ENCODE assay signal across 27 cellular contexts in genomic region chr10:67140641-67141040, GRCh38.
"Had no signal": no experiment of that assay in that cellular context is flagged by ENCODE, and none has a peak within 500 bp of the region (broad histone marks: within the 10 kb centered on the region; RNA-seq: fewer than 3 reads in every experiment).

No MANE protein-coding gene starts in this region.

- H3K36me3 ChIP-seq: ascending aorta, Peyer's patch, SJSA1 had no signal

- H3K4me3 ChIP-seq: ascending aorta, body of pancreas, Peyer's patch, SJSA1 had no signal

- H3K27ac Mint-ChIP-seq: activated CD4-positive, alpha-beta T cell treated with anti-CD3 and anti-CD28 coated beads, Interleukin-2, amount 10 ng/mL, durations not matched to agents 24 days and 14 days; activated CD8-positive, alpha-beta memory T cell treated with anti-CD3 and anti-CD28 coated beads, Interleukin-2, amount 10 ng/mL, durations not matched to agents 7 days and 5 days; activated naive CD4-positive, alpha-beta T cell treated with anti-CD3 and anti-CD28 coated beads, Interleukin-2, amount 50 U/mL, for 24 hours; activated T-cell treated with anti-CD3 and anti-CD28 coated beads, Interleukin-2, amount 50 U/mL, for 24 hours; activated T-helper 1 cell treated with anti-CD3 and anti-CD28 coated beads, Interleukin-12 subunit alpha, Interleukin-12 subunit beta, Interleukin-2, Interleukin-4 antibody, amounts not matched to agents 30 ng/mL and 10 ng/mL and 1 ng/mL, durations not matched to agents 14 hours and 24 hours and 36 hours; T-helper 1 cell treated with Interleukin-12 subunit alpha and Interleukin-12 subunit beta and Interleukin-4 antibody, amounts not matched to agents 30 μg/mL and 1 μg/mL, for 36 hours had no signal

- DNase-seq: activated CD4-positive, alpha-beta T cell treated with anti-CD3 and anti-CD28 coated beads for 1 hour; activated CD4-positive, alpha-beta T cell treated with anti-CD3 and anti-CD28 coated beads, Interleukin-2, amount 10 ng/mL, durations not matched to agents 24 days and 14 days; activated CD4-positive, alpha-beta T cell treated with anti-CD3 and anti-CD28 coated beads, Interleukin-2, amount 50 U/mL, for 48 hours; activated CD8-positive, alpha-beta memory T cell treated with anti-CD3 and anti-CD28 coated beads, Interleukin-2, amount 10 ng/mL, durations not matched to agents 7 days and 5 days; activated effector memory CD4-positive, alpha-beta T cell treated with Interleukin-2 at 50 U/mL for 16 hours; activated naive CD4-positive, alpha-beta T cell; activated T-cell treated with anti-CD3 and anti-CD28 coated beads, Interleukin-2, amount 50 U/mL, for 24 hours; amniotic stem cell; body of pancreas; central memory CD4-positive, alpha-beta T cell; NCI-H1092; NCI-H1417; NCI-H2029; NCI-H2107; NCI-H446; NCI-H526; NCI-H82; OCI-M1; Peyer's patch; SHP77 had no signal

- H3K4me1 Mint-ChIP-seq: activated CD4-positive, alpha-beta T cell treated with anti-CD3 and anti-CD28 coated beads, Interleukin-2, amount 10 ng/mL, durations not matched to agents 24 days and 14 days; activated CD8-positive, alpha-beta memory T cell treated with anti-CD3 and anti-CD28 coated beads, Interleukin-2, amount 10 ng/mL, durations not matched to agents 7 days and 5 days; activated naive CD4-positive, alpha-beta T cell treated with anti-CD3 and anti-CD28 coated beads, Interleukin-2, amount 50 U/mL, for 24 hours had no signal

- H3K9ac ChIP-seq: KMS-11 had no signal

- ATAC-seq: activated CD8-positive, alpha-beta memory T cell treated with anti-CD3 and anti-CD28 coated beads, Interleukin-2, amount 10 ng/mL, durations not matched to agents 7 days and 5 days; body of pancreas had no signal

- H3K9me3 ChIP-seq: ascending aorta, body of pancreas, Peyer's patch, SJSA1 had no signal

- H3K27me3 Mint-ChIP-seq: activated CD4-positive, alpha-beta T cell treated with anti-CD3 and anti-CD28 coated beads, Interleukin-2, amount 10 ng/mL, durations not matched to agents 24 days and 14 days; activated CD8-positive, alpha-beta memory T cell treated with anti-CD3 and anti-CD28 coated beads, Interleukin-2, amount 10 ng/mL, durations not matched to agents 7 days and 5 days; activated naive CD4-positive, alpha-beta T cell treated with anti-CD3 and anti-CD28 coated beads, Interleukin-2, amount 50 U/mL, for 24 hours; activated T-cell treated with anti-CD3 and anti-CD28 coated beads, Interleukin-2, amount 50 U/mL, for 24 hours had no signal

- H3K4me2 ChIP-seq: KMS-11 had no signal

- H3K36me3 Mint-ChIP-seq: activated CD8-positive, alpha-beta memory T cell treated with anti-CD3 and anti-CD28 coated beads, Interleukin-2, amount 10 ng/mL, durations not matched to agents 7 days and 5 days; activated naive CD4-positive, alpha-beta T cell treated with anti-CD3 and anti-CD28 coated beads, Interleukin-2, amount 50 U/mL, for 24 hours had no signal

- H3K9me3 Mint-ChIP-seq: activated CD4-positive, alpha-beta T cell treated with anti-CD3 and anti-CD28 coated beads, Interleukin-2, amount 10 ng/mL, durations not matched to agents 24 days and 14 days; activated naive CD4-positive, alpha-beta T cell treated with anti-CD3 and anti-CD28 coated beads, Interleukin-2, amount 50 U/mL, for 24 hours; activated T-helper 1 cell treated with anti-CD3 and anti-CD28 coated beads, Interleukin-12 subunit alpha, Interleukin-12 subunit beta, Interleukin-2, Interleukin-4 antibody, amounts not matched to agents 30 ng/mL and 10 ng/mL and 1 ng/mL, durations not matched to agents 14 hours and 24 hours and 36 hours; T-helper 1 cell treated with Interleukin-12 subunit alpha and Interleukin-12 subunit beta and Interleukin-4 antibody, amounts not matched to agents 30 μg/mL and 1 μg/mL, for 36 hours had no signal

- H3K27ac ChIP-seq: ascending aorta, body of pancreas, KMS-11, Peyer's patch, RWPE1, SJSA1 had no signal

- H3K27me3 ChIP-seq: ascending aorta, body of pancreas, Peyer's patch, SJSA1 had no signal

- H3K4me3 Mint-ChIP-seq: activated CD4-positive, alpha-beta T cell treated with anti-CD3 and anti-CD28 coated beads, Interleukin-2, amount 10 ng/mL, durations not matched to agents 24 days and 14 days; activated CD8-positive, alpha-beta memory T cell treated with anti-CD3 and anti-CD28 coated beads, Interleukin-2, amount 10 ng/mL, durations not matched to agents 7 days and 5 days; activated naive CD4-positive, alpha-beta T cell treated with anti-CD3 and anti-CD28 coated beads, Interleukin-2, amount 50 U/mL, for 24 hours; activated T-cell treated with anti-CD3 and anti-CD28 coated beads, Interleukin-2, amount 50 U/mL, for 24 hours; activated T-helper 1 cell treated with anti-CD3 and anti-CD28 coated beads, Interleukin-12 subunit alpha, Interleukin-12 subunit beta, Interleukin-2, Interleukin-4 antibody, amounts not matched to agents 30 ng/mL and 10 ng/mL and 1 ng/mL, durations not matched to agents 14 hours and 24 hours and 36 hours; T-helper 1 cell treated with Interleukin-12 subunit alpha and Interleukin-12 subunit beta and Interleukin-4 antibody, amounts not matched to agents 30 μg/mL and 1 μg/mL, for 36 hours had no signal

- H3K4me1 ChIP-seq: ascending aorta, body of pancreas, Peyer's patch, SJSA1 had no signal
